ENCODE assay signal across 8 cellular contexts in the genomic region with DNA sequence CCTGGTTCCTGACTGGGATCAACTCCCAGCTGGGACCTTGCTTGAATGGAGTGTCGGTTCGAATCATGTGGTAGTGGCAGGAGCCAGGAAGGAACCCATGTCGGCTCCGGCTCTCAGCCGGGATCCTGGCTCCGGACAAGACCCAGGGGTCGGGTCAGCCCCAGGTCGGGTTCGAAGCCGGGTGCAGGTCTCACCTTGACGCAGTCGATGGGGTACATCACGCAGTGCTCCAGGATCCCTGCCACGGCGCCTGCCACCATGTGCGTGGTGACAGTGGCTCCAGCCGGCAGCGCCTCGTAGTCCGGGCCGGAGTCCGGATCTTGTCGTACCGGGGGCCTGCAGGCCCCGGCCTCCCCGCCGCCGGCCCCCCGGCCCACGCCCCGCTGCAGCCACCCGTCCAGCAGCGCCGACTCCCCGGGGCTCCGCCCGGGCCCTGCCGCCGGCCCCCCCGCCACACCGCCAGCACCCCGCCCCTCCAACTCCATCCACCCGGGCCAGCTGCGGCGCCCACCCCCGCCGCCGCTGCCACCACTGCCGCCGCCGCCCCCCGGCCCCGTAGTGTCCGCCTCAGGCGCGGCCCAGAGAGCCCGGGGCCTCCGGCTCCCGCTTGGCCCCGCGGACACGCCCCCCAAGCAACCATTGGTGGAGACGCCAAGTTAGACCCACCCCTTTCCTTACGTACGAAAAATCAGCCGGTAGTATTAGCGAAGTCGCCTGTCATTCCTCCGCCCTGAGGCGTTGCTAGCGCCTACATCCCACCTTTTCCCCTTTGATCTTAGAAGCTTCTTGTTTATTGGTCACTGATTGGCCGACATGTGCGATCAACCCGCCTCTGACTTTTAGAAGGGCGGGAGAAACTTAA. TPM values are rescaled to one million over a fixed set of nuclear protein-coding genes. Genes with fewer than 3 reads are reported as not detected.
A peak's percentile ranks its signal among the peaks of the same experiment; 100 is the strongest.
DNase-seq lines count a peak whose midpoint lies in the region; ATAC-seq and TF ChIP-seq lines count a peak whose summit lies in the region.

A gene with protein sequence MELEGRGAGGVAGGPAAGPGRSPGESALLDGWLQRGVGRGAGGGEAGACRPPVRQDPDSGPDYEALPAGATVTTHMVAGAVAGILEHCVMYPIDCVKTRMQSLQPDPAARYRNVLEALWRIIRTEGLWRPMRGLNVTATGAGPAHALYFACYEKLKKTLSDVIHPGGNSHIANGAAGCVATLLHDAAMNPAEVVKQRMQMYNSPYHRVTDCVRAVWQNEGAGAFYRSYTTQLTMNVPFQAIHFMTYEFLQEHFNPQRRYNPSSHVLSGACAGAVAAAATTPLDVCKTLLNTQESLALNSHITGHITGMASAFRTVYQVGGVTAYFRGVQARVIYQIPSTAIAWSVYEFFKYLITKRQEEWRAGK (minus strand): TSS at position 589 of the 862 bp plus-strand sequence. CDS start 104 bp downstream, at position 485.

- CTCF ChIA-PET in CD8-positive, alpha-beta T cell (lab: Charles Lee), result interaction anchor here (0.8 to 6.8 kb wide), 5 partner anchors 9 to 228 kb away, joined by 3 to 30 read pairs (median 8); a partner anchor contains a TSS

- H3K4me3 ChIP-seq in CD8-positive, alpha-beta T cell (ENCODE audit: low read depth, low read length), result peak within 1 kb of the TSS; percentile 78
- H3K4me3 ChIP-seq in RWPE2 (ENCODE audit: severe bottlenecking) (peak within 1 kb of the TSS; percentile 48), foreskin fibroblast (ENCODE audit: low read depth in 1 of 2, low read length in 2 of 2) (peak within 1 kb of the TSS; percentile 95), neural cell (ENCODE audit: low read length) (peak within 1 kb of the TSS; percentile 84), stomach (peak within 1 kb of the TSS; percentile 66 to 97 (median 94))

- peak within 1 kb of the TSS; percentile 85 for H3K4me3 Mint-ChIP-seq in CD8-positive, alpha-beta T cell

- peaks cover 52% of the 10 kb centered on the region for H3K4me1 Mint-ChIP-seq in CD8-positive, alpha-beta T cell (ENCODE audit: low read depth)

- no peaks in the 10 kb centered on the region for H3K27me3 ChIP-seq in CD8-positive, alpha-beta T cell (ENCODE audit: insufficient read depth, low read length)
- H3K27me3 ChIP-seq in RWPE2 (ENCODE audit: insufficient read depth, poor library complexity, severe bottlenecking) (no peaks in the 10 kb centered on the region), neural cell (ENCODE audit: insufficient read depth, low read depth, low read length) (no peaks in the 10 kb centered on the region), stomach (no peaks in the 10 kb centered on the region)

- no peak for TF ChIP-seq RAD21 in neural cell (conservative IDR thresholded peaks at IDR 0.05)

- H3K9me3 Mint-ChIP-seq in CD8-positive, alpha-beta T cell, result no peaks in the 10 kb centered on the region

- no peaks in the 10 kb centered on the region for H3F3A ChIP-seq in neural cell (ENCODE audit: insufficient read depth, low read length, poor library complexity, severe bottlenecking)

- DNase-seq in CD8-positive, alpha-beta T cell, result peak in 6 of 7 experiments; percentile 86 to 96 (median 92)
- DNase-seq in LHCN-M2 (ENCODE audit: low read depth) (peak; percentile 100), RWPE2 (ENCODE audit: low spot score) (peak; percentile 95), foreskin fibroblast (peak; percentile 100), stomach (peak; percentile 93)
- peak; percentile 77 to 88 (median 86) for DNase-seq in activated naive CD4-positive, alpha-beta T cell (lab: John Stamatoyannopoulos, UW)

- peak within 1 kb of the TSS; percentile 90 for H3K9ac ChIP-seq in neural cell (ENCODE audit: low read length)

- peak within 1 kb of the TSS; percentile 97 for H3K27ac Mint-ChIP-seq in CD8-positive, alpha-beta T cell

- peaks cover 27% of the 10 kb centered on the region for H3K4me1 ChIP-seq in CD8-positive, alpha-beta T cell (ENCODE audit: insufficient read depth, low read length)
- H3K4me1 ChIP-seq in RWPE2 (ENCODE audit: insufficient read depth, poor library complexity, severe bottlenecking), result peaks cover 13% of the 10 kb centered on the region
- peaks cover 31 to 57% (median 44%) of the 10 kb centered on the region in 4 donors for H3K4me1 ChIP-seq in stomach

- peaks cover 10% of the 10 kb centered on the region for H3K36me3 Mint-ChIP-seq in CD8-positive, alpha-beta T cell

- intact Hi-C loops in CD8-positive, alpha-beta T cell (cut with DNase I, micrococcal nuclease), result loop anchor here (1.0 to 10.0 kb wide), 12 partner anchors 8 to 1975 kb away; a partner anchor contains a TSS
- intact Hi-C loops in stomach (cut with DNase I; ENCODE audit: low total_unique reads), result loop anchor here (10.0 kb wide), 1 partner anchor 225 kb away; no protein-coding TSS in a partner anchor

- H3K27me3 Mint-ChIP-seq in CD8-positive, alpha-beta T cell (ENCODE audit: low read depth), result no peaks in the 10 kb centered on the region

- TF ChIP-seq CTCF in CD8-positive, alpha-beta T cell (IDR thresholded peaks at IDR 0.05), result no peak
- TF ChIP-seq CTCF in RWPE2 (IDR thresholded peaks at IDR 0.05; ENCODE audit: poor library complexity, severe bottlenecking), result no peak
- TF ChIP-seq CTCF in foreskin fibroblast (IDR thresholded peaks at IDR 0.05; ENCODE audit: low read depth, low read length), result no peak
- TF ChIP-seq CTCF in neural cell (IDR thresholded peaks at IDR 0.05; ENCODE audit: poor library complexity, severe bottlenecking), result no peak
- no peak for TF ChIP-seq CTCF in stomach (IDR thresholded peaks at IDR 0.05)

- H3K9me2 ChIP-seq in neural cell (ENCODE audit: insufficient read depth, low read length), result no peaks in the 10 kb centered on the region

- 0 to 1% (median 0%) methylated on average over 22 to 75 of the region's 75 CpGs for WGBS in stomach, 5 donors

- H3K9me3 ChIP-seq in CD8-positive, alpha-beta T cell (ENCODE audit: low read length), result no peaks in the 10 kb centered on the region
- H3K9me3 ChIP-seq in RWPE2 (ENCODE audit: severe bottlenecking) (no peaks in the 10 kb centered on the region), neural cell (ENCODE audit: low read length) (no peaks in the 10 kb centered on the region), stomach (no peaks in the 10 kb centered on the region)

- no peaks in the 10 kb centered on the region for H3K36me3 ChIP-seq in CD8-positive, alpha-beta T cell (ENCODE audit: insufficient read depth, low read length)
- peaks cover 22% of the 10 kb centered on the region for H3K36me3 ChIP-seq in RWPE2 (ENCODE audit: low read depth)
- H3K36me3 ChIP-seq in neural cell (ENCODE audit: insufficient read depth, low read length), result no peaks in the 10 kb centered on the region
- H3K36me3 ChIP-seq in stomach, result peaks cover 0 to 9% (median 5%) of the 10 kb centered on the region in 4 donors

- peak within 1 kb of the TSS; percentile 96 for H3K27ac ChIP-seq in CD8-positive, alpha-beta T cell (ENCODE audit: low read depth, low read length)
- H3K27ac ChIP-seq in RWPE2 (ENCODE audit: poor library complexity, severe bottlenecking) (peak within 1 kb of the TSS; percentile 91), neural cell (ENCODE audit: low read length) (peak within 1 kb of the TSS; percentile 85), stomach (peak within 1 kb of the TSS; percentile 95 to 100 (median 99))

- no peak for TF ChIP-seq POLR2A in stomach (IDR thresholded peaks at IDR 0.05)

- POLR2A ChIA-PET in CD8-positive, alpha-beta T cell (lab: Charles Lee), result interaction anchor here (0.8 to 4.6 kb wide), 8 partner anchors 8 to 1486 kb away, joined by 3 to 28 read pairs (median 4); a partner anchor contains a TSS

- peak; percentile 80 for ATAC-seq in CD8-positive, alpha-beta T cell
- ATAC-seq in GM21723 (IDR thresholded peaks at IDR 0.05; ENCODE audit: unreplicated experiment), result peak; percentile 79
- no peak for ATAC-seq in RWPE2 (ENCODE audit: low read depth)

- peak within 1 kb of the TSS; percentile 88 for H3K4me2 ChIP-seq in neural cell (ENCODE audit: low read length)

- TF ChIP-seq EP300 in neural cell (conservative IDR thresholded peaks at IDR 0.05; ENCODE audit: poor library complexity, severe bottlenecking), result no peak
- no peak for TF ChIP-seq EP300 in stomach (IDR thresholded peaks at IDR 0.05)

- H3K79me2 ChIP-seq in neural cell (replicated peaks; ENCODE audit: insufficient read depth, low read length), result peaks cover 28% of the 10 kb centered on the region

- H4K20me1 ChIP-seq in neural cell (ENCODE audit: insufficient read depth), result no peaks in the 10 kb centered on the region

- peak within 1 kb of the TSS; percentile 97 for H2AFZ ChIP-seq in neural cell (ENCODE audit: low read depth, low read length)

TF ChIP-seq in neural cell, 6 proteins besides CTCF, POLR2A, EP300 and RAD21:
- TF ChIP-seq MXI1 (conservative IDR thresholded peaks at IDR 0.05; ENCODE audit: poor library complexity, severe bottlenecking), result peak; percentile 91
- no peak for TF ChIP-seq POLR2AphosphoS5 (IDR thresholded peaks at IDR 0.05)
- TF ChIP-seq TAF1 (IDR thresholded peaks at IDR 0.05; ENCODE audit: low read depth), result peak; percentile 38

RNA-seq across cellular contexts. Expression of the gene that starts here (rescaled TPM):
- 10 to 100 TPM; 92.8 to 99.7 TPM for total RNA-seq in CD8-positive, alpha-beta T cell
- total RNA-seq in LHCN-M2 (2014; rRNA removed) (15.9 and 16.0 TPM in 2 replicates), stomach (100 to 1,000 TPM in 1 of 5 donors, 10 to 100 TPM in 3, 1 to 10 TPM in 1; 7.5 to 225 (median 43.5) TPM)
- polyA plus RNA-seq in LHCN-M2 (2012), result 17.5 TPM
- polyA plus RNA-seq in neural cell (65.7 and 79.9 TPM in 2 replicates), stomach (10 to 100 TPM; 49.9 to 90.4 (median 57.9) TPM)
- 26.3 and 28.2 TPM in 2 replicates for polyA minus RNA-seq in neural cell
